ENCODE assay signal across 10 cellular contexts in the genomic region with DNA sequence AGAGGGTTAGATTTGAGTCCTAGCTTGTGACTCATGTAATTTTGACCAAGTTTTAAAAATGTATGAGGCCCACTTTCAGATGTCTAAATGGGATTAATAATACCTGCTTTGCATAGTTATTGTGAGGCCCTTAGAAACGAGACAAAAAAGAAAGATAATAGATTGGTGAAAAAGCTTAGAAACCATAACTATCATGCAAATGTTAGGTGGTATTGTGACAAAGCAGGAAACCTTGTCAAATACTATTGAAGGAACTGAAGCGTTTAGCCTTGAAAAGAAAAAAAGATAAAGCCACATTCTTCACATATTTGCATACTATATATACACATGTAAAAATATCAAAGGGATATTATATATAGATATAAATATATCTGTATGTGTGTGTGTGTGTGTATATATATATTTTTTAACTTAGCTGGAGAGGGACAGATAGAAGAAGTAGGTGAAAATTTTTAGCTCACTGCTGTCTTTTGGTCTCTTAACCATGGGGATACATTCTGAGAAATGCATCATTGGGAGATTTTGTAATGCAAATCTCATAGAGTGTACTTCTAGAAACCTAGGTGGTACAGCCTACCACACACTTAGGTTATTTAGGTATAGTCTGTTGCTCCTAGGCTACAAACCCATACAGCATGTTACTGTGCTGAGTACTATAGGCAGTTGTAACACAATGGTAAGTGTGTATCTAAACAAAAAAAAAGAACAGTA.
DNase-seq lines count a peak whose midpoint lies in the region; ATAC-seq, FAIRE-seq and TF ChIP-seq lines count a peak whose summit lies in the region.
"Had no signal": no experiment of that assay in that cellular context is flagged by ENCODE, and none has a peak within 500 bp of the region (broad histone marks: within the 10 kb centered on the region; RNA-seq: fewer than 3 reads in every experiment).

No MANE protein-coding gene starts in this region.

- no peak for TF ChIP-seq POLR2A in transverse colon (IDR thresholded peaks at IDR 0.05)

- H3K4me1 ChIP-seq in aorta (ENCODE audit: control insufficient read depth in 1 of 2, insufficient read depth in 2 of 2, low read length in 2 of 2) = no peaks in the 10 kb centered on the region
- H3K4me1 ChIP-seq in transverse colon = no peaks in the 10 kb centered on the region

- no peak for FAIRE-seq in D721Med (lab: Jason Lieb, UNC)

- TF ChIP-seq CTCF in D721Med (IDR thresholded peaks at IDR 0.05; ENCODE audit: insufficient read depth, missing control alignments) (no peak), transverse colon (IDR thresholded peaks at IDR 0.05) (no peak)

- H3K9me3 ChIP-seq in aorta (ENCODE audit: control insufficient read depth, low read length) (no peaks in the 10 kb centered on the region), transverse colon (no peaks in the 10 kb centered on the region)

- H3K4me3 ChIP-seq in aorta (ENCODE audit: low read length in 2 of 2) (no peak overlapping the region), transverse colon (no peak overlapping the region)

- no peak for TF ChIP-seq EP300 in transverse colon (IDR thresholded peaks at IDR 0.05; ENCODE audit: low read depth)

- ATAC-seq in GM18861 (IDR thresholded peaks at IDR 0.05; ENCODE audit: unreplicated experiment) (peak; percentile 85), GM21619 (IDR thresholded peaks at IDR 0.05; ENCODE audit: unreplicated experiment) (peak; percentile 73), HG03159 (IDR thresholded peaks at IDR 0.05; ENCODE audit: unreplicated experiment) (peak; percentile 80), aorta (ENCODE audit: low FRiP score) (no peak)
- ATAC-seq: CD8-positive, alpha-beta T cell; T-helper 17 cell had no signal

- WGBS in aorta, 2 donors = 84 to 89% methylated on average over 2 of the region's 2 CpGs
- WGBS in transverse colon (ENCODE audit: low coverage in 1 of 2), 2 donors = 75 to 94% methylated on average over 2 of the region's 2 CpGs

- intact Hi-C loops in aorta (cut with DNase I) = no loop called here
- intact Hi-C loops in transverse colon (cut with DNase I; ENCODE audit: low total_unique reads) = no loop called here

- H3K27me3 ChIP-seq in aorta (ENCODE audit: control insufficient read depth in 1 of 2, insufficient read depth in 2 of 2, low read length in 1 of 2) (no peaks in the 10 kb centered on the region), transverse colon (no peaks in the 10 kb centered on the region)

- peak; percentile 5 for DNase-seq in germinal center (ENCODE audit: low spot score)
- no peak for DNase-seq in aorta
- no peak for DNase-seq in D721Med (ENCODE audit: insufficient read length, low spot score)
- no peak for DNase-seq in transverse colon
- no peak for DNase-seq in HT-29 (ENCODE audit: low spot score)
- DNase-seq: CD8-positive, alpha-beta T cell; T-helper 17 cell had no signal

- H3K27ac ChIP-seq in aorta (ENCODE audit: low read depth in 1 of 2, low read length in 2 of 2) (no peak overlapping the region), transverse colon (no peak overlapping the region)

- in situ Hi-C loops in transverse colon (cut with MboI; ENCODE audit: low pct_ligation_motif_present in 1 of 4, low pct_unique_long_range_greater_than_20kb in 1 of 4, low sequenced_read_pairs in 3 of 4) = no loop called here

- H3K36me3 ChIP-seq in aorta (ENCODE audit: control insufficient read depth in 1 of 2, insufficient read depth in 2 of 2, low read length in 1 of 2) (no peaks in the 10 kb centered on the region), transverse colon (peaks cover 0 to 4% (median 0%) of the 10 kb centered on the region in 4 donors)
